36 cellular contexts compared by ENCODE assay signal in the genomic region with DNA sequence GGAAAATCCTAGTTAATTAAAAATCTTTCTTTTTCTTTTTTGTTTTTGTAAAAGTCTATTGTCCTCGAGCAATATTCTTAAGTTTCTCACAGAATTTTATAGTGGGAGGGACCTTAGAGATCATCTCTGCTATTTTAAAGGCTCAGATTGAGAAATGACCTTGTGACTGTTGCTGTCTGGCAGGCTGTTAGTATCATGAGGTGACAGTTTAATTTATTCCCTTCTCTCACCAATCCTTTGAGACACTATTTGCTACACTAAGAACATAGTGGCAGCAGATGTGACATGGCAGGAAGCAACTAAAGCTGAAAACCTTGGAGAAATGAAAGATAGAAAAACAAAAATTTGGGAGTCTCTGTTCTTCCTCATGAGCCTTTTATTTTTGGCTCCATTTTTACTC. TPM values are rescaled to one million over a fixed set of nuclear protein-coding genes. Genes with fewer than 3 reads are reported as not detected.
DNase-seq lines count a peak whose midpoint lies in the region; ATAC-seq, FAIRE-seq and TF ChIP-seq lines count a peak whose summit lies in the region.
"Had no signal": no experiment of that assay in that cellular context is flagged by ENCODE, and none has a peak within 500 bp of the region (broad histone marks: within the 10 kb centered on the region; RNA-seq: fewer than 3 reads in every experiment).

No MANE protein-coding gene starts in this region.

- ATAC-seq in GM21717 (IDR thresholded peaks at IDR 0.05; ENCODE audit: unreplicated experiment) = no peak
- no peak for ATAC-seq in pancreas
- ATAC-seq: natural killer cell treated with Interleukin-12 subunit alpha and Interleukin-12 subunit beta and Interleukin-15 and Interleukin-18, amount 100 ng/mL, for 72 hours; SK-N-SH treated with all-trans-retinoic acid at 6 μM for 48 hours; stimulated activated naive CD8-positive, alpha-beta T cell treated with anti-CD3 and anti-CD28 coated beads, Interleukin-15, Interleukin-2, amounts not matched to agents 100 U/mL and 50 U/mL, for 24 hours had no signal

- H3K4me1 ChIP-seq in thyroid gland (peaks cover 6% of the 10 kb centered on the region in 2 donors), pancreas (peaks cover 0 to 10% (median 0%) of the 10 kb centered on the region in 3 donors)
- H3K4me1 ChIP-seq: breast epithelium, vagina had no signal

- H3K9me3 ChIP-seq in thyroid gland (no peaks in the 10 kb centered on the region), pancreas (no peaks in the 10 kb centered on the region)
- H3K9me3 ChIP-seq: breast epithelium, thoracic aorta, vagina had no signal

- H3K27me3 ChIP-seq in thyroid gland (no peaks in the 10 kb centered on the region), pancreas (no peaks in the 10 kb centered on the region)
- H3K27me3 ChIP-seq: breast epithelium, vagina had no signal

- TF ChIP-seq POLR2A in thyroid gland (IDR thresholded peaks at IDR 0.05) = no peak

- DNase-seq in activated naive CD4-positive, alpha-beta T cell treated with anti-CD3 and anti-CD28 coated beads, Interleukin-2, amount 10 ng/mL, durations not matched to agents 7 days and 5 days = no peak
- DNase-seq in activated naive CD4-positive, alpha-beta T cell treated with Interleukin-2 at 50 U/mL for 16 hours = no peak
- DNase-seq in fibroblast of mammary gland (ENCODE audit: low read depth) (peak; percentile 1), mesothelial cell of epicardium (ENCODE audit: low spot score in 2 of 2, unreplicated experiment in 2 of 2) (no peak), thyroid gland (no peak), pancreas (no peak)
- no peak for DNase-seq in activated CD4-positive, alpha-beta memory T cell treated with anti-CD3 and anti-CD28 coated beads for 36 hours
- DNase-seq: activated CD4-positive, alpha-beta memory T cell treated with anti-CD3 and anti-CD28 coated beads, Interleukin-2, amount 10 ng/mL, durations not matched to agents 7 days and 5 days; activated CD4-positive, alpha-beta T cell treated with anti-CD3 and anti-CD28 coated beads for 1 hour; anterior cingulate cortex; CD4-positive, alpha-beta memory T cell; DND-41; effector CD4-positive, alpha-beta T cell; GF-D8; glutamatergic neuron; GOT3; NCI-H1105; NCI-H187; retina; stimulated activated CD4-positive, alpha-beta T cell treated with anti-CD3 and anti-CD28 coated beads, Interleukin-2, amount 100 ng/mL, for 24 hours; stimulated activated naive CD8-positive, alpha-beta T cell treated with anti-CD3 and anti-CD28 coated beads, Interleukin-15, Interleukin-2, amounts not matched to agents 100 U/mL and 50 U/mL, for 24 hours had no signal

- no peak for FAIRE-seq in pancreas (lab: Jason Lieb, UNC)
- FAIRE-seq: D721Med, keratinocyte had no signal

- H3K4me1 Mint-ChIP-seq in activated naive CD4-positive, alpha-beta T cell treated with anti-CD3 and anti-CD28 coated beads, Interleukin-2, amount 10 ng/mL, durations not matched to agents 7 days and 5 days = no peaks in the 10 kb centered on the region
- H3K4me1 Mint-ChIP-seq in mesothelial cell of epicardium = peaks cover 2% of the 10 kb centered on the region
- no peaks in the 10 kb centered on the region for H3K4me1 Mint-ChIP-seq in activated CD4-positive, alpha-beta memory T cell treated with anti-CD3 and anti-CD28 coated beads for 36 hours (ENCODE audit: low read depth)
- H3K4me1 Mint-ChIP-seq: activated CD4-positive, alpha-beta memory T cell treated with anti-CD3 and anti-CD28 coated beads, Interleukin-2, amount 10 ng/mL, durations not matched to agents 7 days and 5 days; CD4-positive, alpha-beta memory T cell had no signal

- H3K36me3 ChIP-seq in thyroid gland = peaks cover 4 to 7% of the 10 kb centered on the region in 2 donors
- peaks cover 3 to 27% (median 8%) of the 10 kb centered on the region in 3 donors for H3K36me3 ChIP-seq in pancreas

- peak overlapping the region; percentile 12 for H3K27ac Mint-ChIP-seq in activated naive CD4-positive, alpha-beta T cell treated with anti-CD3 and anti-CD28 coated beads, Interleukin-2, amount 10 ng/mL, durations not matched to agents 7 days and 5 days
- H3K27ac Mint-ChIP-seq in mesothelial cell of epicardium = peak overlapping the region; percentile 57
- no peak overlapping the region for H3K27ac Mint-ChIP-seq in activated CD4-positive, alpha-beta memory T cell treated with anti-CD3 and anti-CD28 coated beads for 36 hours
- H3K27ac Mint-ChIP-seq: activated CD4-positive, alpha-beta memory T cell treated with anti-CD3 and anti-CD28 coated beads, Interleukin-2, amount 10 ng/mL, durations not matched to agents 7 days and 5 days; activated naive CD8-positive, alpha-beta T cell; activated T-helper 2 cell treated with anti-CD3 and anti-CD28 coated beads, Interferon-gamma antibody, Interleukin-2, Interleukin-4, amounts not matched to agents 10 μg/mL and 5 μg/mL and 100 μg/mL, durations not matched to agents 14 hours and 24 hours and 36 hours; natural killer cell treated with Interleukin-12 subunit alpha and Interleukin-12 subunit beta and Interleukin-15 and Interleukin-18, amount 100 ng/mL, for 72 hours; T-helper 1 cell treated with Interleukin-12 subunit alpha and Interleukin-12 subunit beta and Interleukin-4 antibody, amounts not matched to agents 30 μg/mL and 1 μg/mL, for 36 hours had no signal

- no peaks in the 10 kb centered on the region for H3K27me3 Mint-ChIP-seq in activated naive CD4-positive, alpha-beta T cell treated with anti-CD3 and anti-CD28 coated beads, Interleukin-2, amount 10 ng/mL, durations not matched to agents 7 days and 5 days
- no peaks in the 10 kb centered on the region for H3K27me3 Mint-ChIP-seq in mesothelial cell of epicardium (ENCODE audit: low read depth)
- no peaks in the 10 kb centered on the region for H3K27me3 Mint-ChIP-seq in activated CD4-positive, alpha-beta memory T cell treated with anti-CD3 and anti-CD28 coated beads for 36 hours
- H3K27me3 Mint-ChIP-seq: activated CD4-positive, alpha-beta memory T cell treated with anti-CD3 and anti-CD28 coated beads, Interleukin-2, amount 10 ng/mL, durations not matched to agents 7 days and 5 days; activated naive CD8-positive, alpha-beta T cell; CD4-positive, alpha-beta memory T cell; natural killer cell treated with Interleukin-12 subunit alpha and Interleukin-12 subunit beta and Interleukin-15 and Interleukin-18, amount 100 ng/mL, for 72 hours had no signal

- H3K9me3 Mint-ChIP-seq in activated naive CD4-positive, alpha-beta T cell treated with anti-CD3 and anti-CD28 coated beads, Interleukin-2, amount 10 ng/mL, durations not matched to agents 7 days and 5 days = no peaks in the 10 kb centered on the region
- H3K9me3 Mint-ChIP-seq in mesothelial cell of epicardium = no peaks in the 10 kb centered on the region
- no peaks in the 10 kb centered on the region for H3K9me3 Mint-ChIP-seq in activated CD4-positive, alpha-beta memory T cell treated with anti-CD3 and anti-CD28 coated beads for 36 hours
- H3K9me3 Mint-ChIP-seq: activated CD4-positive, alpha-beta memory T cell treated with anti-CD3 and anti-CD28 coated beads, Interleukin-2, amount 10 ng/mL, durations not matched to agents 7 days and 5 days; activated T-helper 2 cell treated with anti-CD3 and anti-CD28 coated beads, Interferon-gamma antibody, Interleukin-2, Interleukin-4, amounts not matched to agents 10 μg/mL and 5 μg/mL and 100 μg/mL, durations not matched to agents 14 hours and 24 hours and 36 hours; CD4-positive, alpha-beta memory T cell; natural killer cell treated with Interleukin-12 subunit alpha and Interleukin-12 subunit beta and Interleukin-15 and Interleukin-18, amount 100 ng/mL, for 72 hours; T-helper 1 cell treated with Interleukin-12 subunit alpha and Interleukin-12 subunit beta and Interleukin-4 antibody, amounts not matched to agents 30 μg/mL and 1 μg/mL, for 36 hours had no signal

- CTCF ChIA-PET in activated naive CD4-positive, alpha-beta T cell treated with anti-CD3 and anti-CD28 coated beads, Interleukin-2, amount 10 ng/mL, durations not matched to agents 7 days and 5 days (lab: Charles Lee) = no interaction called here
- CTCF ChIA-PET in activated CD4-positive, alpha-beta memory T cell treated with anti-CD3 and anti-CD28 coated beads for 36 hours (lab: Charles Lee) = no interaction called here

- TF ChIP-seq CTCF in fibroblast of mammary gland (conservative IDR thresholded peaks at IDR 0.05; ENCODE audit: control insufficient read depth, insufficient read depth, low read depth, low read length) = no peak
- TF ChIP-seq CTCF in mesothelial cell of epicardium (IDR thresholded peaks at IDR 0.05; ENCODE audit: unreplicated experiment) = no peak
- TF ChIP-seq CTCF in thyroid gland (IDR thresholded peaks at IDR 0.05) = no peak
- no peak for TF ChIP-seq CTCF in pancreas (IDR thresholded peaks at IDR 0.05)

- H3K4me3 ChIP-seq in fibroblast of mammary gland (ENCODE audit: control insufficient read depth, low read depth, low read length) (no peak overlapping the region), thyroid gland (replicated peaks in 1 of 3) (no peak overlapping the region), pancreas (no peak overlapping the region)
- H3K4me3 ChIP-seq: breast epithelium, thoracic aorta, vagina had no signal

- H3K4me3 Mint-ChIP-seq in activated naive CD4-positive, alpha-beta T cell treated with anti-CD3 and anti-CD28 coated beads, Interleukin-2, amount 10 ng/mL, durations not matched to agents 7 days and 5 days = no peak overlapping the region
- H3K4me3 Mint-ChIP-seq in mesothelial cell of epicardium = no peak overlapping the region
- H3K4me3 Mint-ChIP-seq in activated CD4-positive, alpha-beta memory T cell treated with anti-CD3 and anti-CD28 coated beads for 36 hours = no peak overlapping the region
- H3K4me3 Mint-ChIP-seq: activated CD4-positive, alpha-beta memory T cell treated with anti-CD3 and anti-CD28 coated beads, Interleukin-2, amount 10 ng/mL, durations not matched to agents 7 days and 5 days; activated naive CD8-positive, alpha-beta T cell; CD4-positive, alpha-beta memory T cell; natural killer cell treated with Interleukin-12 subunit alpha and Interleukin-12 subunit beta and Interleukin-15 and Interleukin-18, amount 100 ng/mL, for 72 hours; T-helper 1 cell treated with Interleukin-12 subunit alpha and Interleukin-12 subunit beta and Interleukin-4 antibody, amounts not matched to agents 30 μg/mL and 1 μg/mL, for 36 hours had no signal

- POLR2A ChIA-PET in activated CD4-positive, alpha-beta memory T cell treated with anti-CD3 and anti-CD28 coated beads for 36 hours (lab: Charles Lee) = no interaction called here

- intact Hi-C loops in thyroid gland (cut with DNase I) (no loop called here), pancreas (cut with DNase I) (no loop called here)
- intact Hi-C loops in activated CD4-positive, alpha-beta memory T cell treated with anti-CD3 and anti-CD28 coated beads for 36 hours (cut with micrococcal nuclease) = no loop called here

- H3K27ac ChIP-seq in thyroid gland = peak overlapping the region in 2 of 3 donors; percentile 11 to 36
- H3K27ac ChIP-seq in pancreas = no peak overlapping the region
- H3K27ac ChIP-seq: breast epithelium, thoracic aorta, vagina had no signal

- WGBS in thyroid gland, 2 donors = 84 to 87% methylated on average over 1 of the region's 1 CpG
- 66 to 93% methylated on average over 1 of the region's 1 CpG for WGBS in pancreas, 2 donors

- H3K36me3 Mint-ChIP-seq in activated naive CD4-positive, alpha-beta T cell treated with anti-CD3 and anti-CD28 coated beads, Interleukin-2, amount 10 ng/mL, durations not matched to agents 7 days and 5 days = peaks cover 24% of the 10 kb centered on the region
- H3K36me3 Mint-ChIP-seq in mesothelial cell of epicardium = peaks cover 22% of the 10 kb centered on the region
- peaks cover 17% of the 10 kb centered on the region for H3K36me3 Mint-ChIP-seq in activated CD4-positive, alpha-beta memory T cell treated with anti-CD3 and anti-CD28 coated beads for 36 hours

RNA-seq across cellular contexts. Expression of a gene that starts 24.9 kb away (rescaled TPM):
- total RNA-seq in mesothelial cell of epicardium = 38.6 to 42.0 TPM (median 41.8 TPM) in 3 replicates
- total RNA-seq in thyroid gland = 10 to 100 TPM; 49.1 to 65.6 (median 59.6) TPM
- 10 to 100 TPM; 31.4 to 46.1 (median 36.2) TPM for total RNA-seq in pancreas
- 10 to 100 TPM in 1 of 2 donors, 1 to 10 TPM in 1; 8.7 to 13.0 TPM for polyA plus RNA-seq in pancreas
- total RNA-seq in activated CD4-positive, alpha-beta memory T cell treated with anti-CD3 and anti-CD28 coated beads for 36 hours = 10 to 100 TPM; 34.7 to 34.9 TPM

RNA-seq across cellular contexts. Expression of a gene that starts 40.1 kb away (rescaled TPM):
- total RNA-seq in mesothelial cell of epicardium (not detected in 3 replicates), thyroid gland (not detected), pancreas (under 1 TPM in 1 of 6 donors, not detected in 5; 0.16 TPM)
- polyA plus RNA-seq in pancreas = under 1 TPM; 0.02 to 0.11 TPM
- not detected for total RNA-seq in activated CD4-positive, alpha-beta memory T cell treated with anti-CD3 and anti-CD28 coated beads for 36 hours
- total RNA-seq: A673; activated CD4-positive, alpha-beta memory T cell treated with anti-CD3 and anti-CD28 coated beads, Interleukin-2, amount 10 ng/mL, durations not matched to agents 7 days and 5 days; activated T-helper 2 cell treated with anti-CD3 and anti-CD28 coated beads, Interferon-gamma antibody, Interleukin-2, Interleukin-4, amounts not matched to agents 10 μg/mL and 5 μg/mL and 100 μg/mL, durations not matched to agents 14 hours and 24 hours and 36 hours; breast epithelium; CD4-positive, alpha-beta memory T cell; HT1080; lower leg skin; natural killer cell treated with Interleukin-12 subunit alpha and Interleukin-12 subunit beta and Interleukin-15 and Interleukin-18, amount 100 ng/mL, for 72 hours; omental fat pad; thoracic aorta; vagina had no signal
- polyA plus RNA-seq: keratinocyte had no signal

RNA-seq across cellular contexts. Expression of a gene that starts 52.6 kb away (rescaled TPM):
- total RNA-seq in mesothelial cell of epicardium = 1.5 to 2.4 TPM (median 1.7 TPM) in 3 replicates
- 1 to 10 TPM in 1 of 4 donors, under 1 TPM in 1, not detected in 2; 0.56 to 1.6 TPM for total RNA-seq in thyroid gland
- under 1 TPM in 5 of 6 donors, not detected in 1; 0.22 to 0.98 (median 0.64) TPM for total RNA-seq in pancreas
- 1 to 10 TPM; 1.1 to 1.4 TPM for polyA plus RNA-seq in pancreas
- 1 to 10 TPM in 1 of 2 experiments, under 1 TPM in 1; 0.90 to 1.3 TPM for total RNA-seq in activated CD4-positive, alpha-beta memory T cell treated with anti-CD3 and anti-CD28 coated beads for 36 hours
- total RNA-seq: A673; CD4-positive, alpha-beta memory T cell; natural killer cell treated with Interleukin-12 subunit alpha and Interleukin-12 subunit beta and Interleukin-15 and Interleukin-18, amount 100 ng/mL, for 72 hours; vagina had no signal
- polyA plus RNA-seq: CD4-positive, alpha-beta memory T cell had no signal

Comparison
In these comparisons a context has a peak if more than half of its experiments do, and no peak if none do; other contexts are left out.
1. H3K27ac ChIP-seq: peak in thyroid gland (2 of 3); none in pancreas (0 of 4).